1 cellular context compared by ENCODE assay signal in genomic region chr11:66850588-66851250, GRCh38.
TF ChIP-seq lines count a peak whose summit lies in the region.

No MANE protein-coding gene starts in this region.

TF ChIP-seq in HepG2, 621 proteins besides CTCF, POLR2A, EP300 and RAD21:
- TF ChIP-seq NR2F1 (CRISPR knock-in tag; IDR thresholded peaks at IDR 0.05) (no peak), AGO2 (optimal IDR thresholded peaks at IDR 0.05; ENCODE audit: low read depth, low read length) (peak; percentile 31)
TF ChIP-seq in HepG2: peak in this region for 1.
